10 cellular contexts compared by ENCODE assay signal in the genomic region with DNA sequence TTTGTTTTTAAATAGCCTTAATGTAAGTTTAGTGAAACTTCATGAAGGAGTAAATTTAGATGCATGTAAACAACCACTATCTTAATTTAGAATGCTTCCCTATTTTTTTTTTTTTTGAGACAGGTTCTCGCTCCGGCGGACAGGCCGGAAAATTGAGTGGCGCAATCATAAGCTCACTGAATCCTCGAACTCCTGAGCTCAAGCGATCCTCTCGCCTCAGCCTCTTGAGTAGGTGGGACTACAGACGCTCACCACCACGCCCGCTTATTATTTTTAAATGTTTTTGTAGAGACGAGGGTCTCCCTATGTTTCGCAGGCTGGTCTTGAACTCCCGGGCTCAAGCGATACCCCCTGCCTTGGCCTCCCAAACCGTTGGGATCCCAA. TPM values are rescaled to one million over a fixed set of nuclear protein-coding genes. Genes with fewer than 3 reads are reported as not detected.
DNase-seq lines count a peak whose midpoint lies in the region; ATAC-seq, FAIRE-seq and TF ChIP-seq lines count a peak whose summit lies in the region.
"Had no signal": no experiment of that assay in that cellular context is flagged by ENCODE, and none has a peak within 500 bp of the region (broad histone marks: within the 10 kb centered on the region; RNA-seq: fewer than 3 reads in every experiment).

No MANE protein-coding gene starts in this region.

- H3K4me1 ChIP-seq in Caco-2: peaks cover 24% of the 10 kb centered on the region

- DNase-seq in Caco-2: no peak
- DNase-seq in activated CD8-positive, alpha-beta T cell treated with anti-CD3 and anti-CD28 coated beads, Interleukin-2, amount 10 ng/mL, durations not matched to agents 7 days and 5 days: no peak
- no peak for DNase-seq in natural killer cell treated with Interleukin-12 subunit alpha and Interleukin-12 subunit beta and Interleukin-15 and Interleukin-18, amount 100 ng/mL, for 72 hours (ENCODE audit: low spot score)
- no peak for DNase-seq in NCI-H1930 (lab: John Stamatoyannopoulos, UW)
- DNase-seq in ecto neural progenitor cell (ENCODE audit: low spot score): no peak
- no peak for DNase-seq in HTR-8/SVneo (ENCODE audit: insufficient read length, low spot score)
- DNase-seq: DMS79 treated with DMSO at 0.1 percent for 48 hours; stimulated activated CD4-positive, alpha-beta T cell treated with anti-CD3 and anti-CD28 coated beads, Interleukin-4, amount 100 ng/mL, for 1 hour had no signal

- ATAC-seq in activated CD8-positive, alpha-beta T cell treated with anti-CD3 and anti-CD28 coated beads, Interleukin-2, amount 10 ng/mL, durations not matched to agents 7 days and 5 days: no peak
- no peak for ATAC-seq in natural killer cell treated with Interleukin-12 subunit alpha and Interleukin-12 subunit beta and Interleukin-15 and Interleukin-18, amount 100 ng/mL, for 72 hours

- H3K9me3 ChIP-seq in Caco-2: no peaks in the 10 kb centered on the region

- CTCF ChIA-PET in Caco-2 (lab: Charles Lee): no interaction called here
- CTCF ChIA-PET in activated CD8-positive, alpha-beta T cell treated with anti-CD3 and anti-CD28 coated beads, Interleukin-2, amount 10 ng/mL, durations not matched to agents 7 days and 5 days (lab: Charles Lee): interaction anchor here (1.0 to 5.2 kb wide), 3 partner anchors 26 to 56 kb away, joined by 3 to 32 read pairs (median 4); no protein-coding TSS in a partner anchor

- H3K27me3 Mint-ChIP-seq in Caco-2 (ENCODE audit: insufficient read depth, unreplicated experiment) (no peaks in the 10 kb centered on the region), IgD-negative memory B cell (no peaks in the 10 kb centered on the region)
- H3K27me3 Mint-ChIP-seq in activated CD8-positive, alpha-beta T cell treated with anti-CD3 and anti-CD28 coated beads, Interleukin-2, amount 10 ng/mL, durations not matched to agents 7 days and 5 days (ENCODE audit: low read depth): no peaks in the 10 kb centered on the region
- H3K27me3 Mint-ChIP-seq in natural killer cell treated with Interleukin-12 subunit alpha and Interleukin-12 subunit beta and Interleukin-15 and Interleukin-18, amount 100 ng/mL, for 72 hours: no peaks in the 10 kb centered on the region

- no peak for FAIRE-seq in HTR-8/SVneo (lab: Jason Lieb, UNC)
- FAIRE-seq: frontal cortex had no signal

- H3K36me3 Mint-ChIP-seq in Caco-2 (ENCODE audit: insufficient read depth, unreplicated experiment) (no peaks in the 10 kb centered on the region), IgD-negative memory B cell (peaks cover 2% of the 10 kb centered on the region)
- H3K36me3 Mint-ChIP-seq in activated CD8-positive, alpha-beta T cell treated with anti-CD3 and anti-CD28 coated beads, Interleukin-2, amount 10 ng/mL, durations not matched to agents 7 days and 5 days (ENCODE audit: low read depth): peaks cover 37% of the 10 kb centered on the region
- peaks cover 6% of the 10 kb centered on the region for H3K36me3 Mint-ChIP-seq in natural killer cell treated with Interleukin-12 subunit alpha and Interleukin-12 subunit beta and Interleukin-15 and Interleukin-18, amount 100 ng/mL, for 72 hours

- peaks cover 31% of the 10 kb centered on the region for H3K4me1 Mint-ChIP-seq in Caco-2 (ENCODE audit: low read depth, unreplicated experiment)
- H3K4me1 Mint-ChIP-seq in IgD-negative memory B cell: peaks cover 9 to 21% (median 14%) of the 10 kb centered on the region in 3 donors
- peaks cover 53% of the 10 kb centered on the region for H3K4me1 Mint-ChIP-seq in activated CD8-positive, alpha-beta T cell treated with anti-CD3 and anti-CD28 coated beads, Interleukin-2, amount 10 ng/mL, durations not matched to agents 7 days and 5 days (ENCODE audit: low read depth)
- peaks cover 31 to 37% of the 10 kb centered on the region in 2 donors for H3K4me1 Mint-ChIP-seq in natural killer cell treated with Interleukin-12 subunit alpha and Interleukin-12 subunit beta and Interleukin-15 and Interleukin-18, amount 100 ng/mL, for 72 hours (ENCODE audit: low read depth in 2 of 2)

- H3K27me3 ChIP-seq in Caco-2 (replicated peaks; ENCODE audit: control insufficient read depth, insufficient read depth, low read length): no peaks in the 10 kb centered on the region

- intact Hi-C loops in Caco-2 (cut with micrococcal nuclease; ENCODE audit: unreplicated experiment): loop anchor here (2.0 kb wide), 1 partner anchor 75 kb away; a partner anchor contains a TSS

- no peak for TF ChIP-seq CTCF in Caco-2 (IDR thresholded peaks at IDR 0.05; ENCODE audit: insufficient read depth in 1 of 2, low read depth in 1 of 2, low read length in 1 of 2, severe bottlenecking in 1 of 2, unreplicated experiment in 1 of 2)

- BruUV-seq in Caco-2 (replicated peaks; lab: Mats Ljungman, UMichigan): TSS peak; percentile 22

- H3K9me3 Mint-ChIP-seq in Caco-2 (ENCODE audit: unreplicated experiment) (no peaks in the 10 kb centered on the region), IgD-negative memory B cell (no peaks in the 10 kb centered on the region)
- no peaks in the 10 kb centered on the region for H3K9me3 Mint-ChIP-seq in activated CD8-positive, alpha-beta T cell treated with anti-CD3 and anti-CD28 coated beads, Interleukin-2, amount 10 ng/mL, durations not matched to agents 7 days and 5 days (ENCODE audit: insufficient read depth)
- no peaks in the 10 kb centered on the region for H3K9me3 Mint-ChIP-seq in natural killer cell treated with Interleukin-12 subunit alpha and Interleukin-12 subunit beta and Interleukin-15 and Interleukin-18, amount 100 ng/mL, for 72 hours

- 0 out of 2 replicates have a peak, but pooled peaks cover 2% of the 10 kb centered on the region for H3K36me3 ChIP-seq in Caco-2 (ENCODE audit: control insufficient read depth, insufficient read depth, low read length)

- no peak overlapping the region for H3K4me3 ChIP-seq in Caco-2 (ENCODE audit: low read depth, low read length)

- H3K4me3 Mint-ChIP-seq in Caco-2 (ENCODE audit: unreplicated experiment) (peak overlapping the region; percentile 92), IgD-negative memory B cell (peak overlapping the region; percentile 58 to 96 (median 92))
- H3K4me3 Mint-ChIP-seq in activated CD8-positive, alpha-beta T cell treated with anti-CD3 and anti-CD28 coated beads, Interleukin-2, amount 10 ng/mL, durations not matched to agents 7 days and 5 days: peak overlapping the region; percentile 84
- H3K4me3 Mint-ChIP-seq in natural killer cell treated with Interleukin-12 subunit alpha and Interleukin-12 subunit beta and Interleukin-15 and Interleukin-18, amount 100 ng/mL, for 72 hours: peak overlapping the region; percentile 86

- POLR2A ChIA-PET in Caco-2 (lab: Charles Lee): interaction anchor here (1.5 kb wide), 1 partner anchor 176 kb away, joined by 5 read pairs; no protein-coding TSS in a partner anchor
- POLR2A ChIA-PET in activated CD8-positive, alpha-beta T cell treated with anti-CD3 and anti-CD28 coated beads, Interleukin-2, amount 10 ng/mL, durations not matched to agents 7 days and 5 days (lab: Charles Lee): interaction anchor here (2.9 to 4.3 kb wide), 2 partner anchors 27 to 76 kb away, joined by 9 to 62 read pairs; a partner anchor contains a TSS

- H3K27ac Mint-ChIP-seq in Caco-2 (ENCODE audit: unreplicated experiment) (no peak overlapping the region), IgD-negative memory B cell (peak overlapping the region in 1 of 3 donors; percentile 11)
- no peak overlapping the region for H3K27ac Mint-ChIP-seq in activated CD8-positive, alpha-beta T cell treated with anti-CD3 and anti-CD28 coated beads, Interleukin-2, amount 10 ng/mL, durations not matched to agents 7 days and 5 days
- peak overlapping the region in 1 of 2 donors; percentile 78 for H3K27ac Mint-ChIP-seq in natural killer cell treated with Interleukin-12 subunit alpha and Interleukin-12 subunit beta and Interleukin-15 and Interleukin-18, amount 100 ng/mL, for 72 hours

RNA-seq across cellular contexts. Expression of a gene that starts 1.6 kb away (rescaled TPM):
- 27.5 and 30.4 TPM in 2 replicates for total RNA-seq in Caco-2 (2022)
- 12.1 TPM for polyA plus RNA-seq in IgD-negative memory B cell
- 10 to 100 TPM; 40.1 to 43.3 TPM for total RNA-seq in activated CD8-positive, alpha-beta T cell treated with anti-CD3 and anti-CD28 coated beads, Interleukin-2, amount 10 ng/mL, durations not matched to agents 7 days and 5 days
- 10 to 100 TPM; 23.3 to 29.1 TPM for total RNA-seq in natural killer cell treated with Interleukin-12 subunit alpha and Interleukin-12 subunit beta and Interleukin-15 and Interleukin-18, amount 100 ng/mL, for 72 hours

RNA-seq across cellular contexts. Expression of a gene that starts 26.7 kb away (rescaled TPM):
- total RNA-seq in Caco-2 (2022): 12.0 and 20.1 TPM in 2 replicates
- polyA plus RNA-seq in IgD-negative memory B cell: 0.44 TPM
- 10 to 100 TPM; 12.5 to 13.4 TPM for total RNA-seq in activated CD8-positive, alpha-beta T cell treated with anti-CD3 and anti-CD28 coated beads, Interleukin-2, amount 10 ng/mL, durations not matched to agents 7 days and 5 days
- 1 to 10 TPM; 5.4 to 5.5 TPM for total RNA-seq in natural killer cell treated with Interleukin-12 subunit alpha and Interleukin-12 subunit beta and Interleukin-15 and Interleukin-18, amount 100 ng/mL, for 72 hours

RNA-seq across cellular contexts. Expression of a gene that starts 26.9 kb away (rescaled TPM):
- total RNA-seq in Caco-2 (2022): 14.9 and 19.1 TPM in 2 replicates
- polyA plus RNA-seq in IgD-negative memory B cell: 6.1 TPM
- 10 to 100 TPM; 26.9 to 27.7 TPM for total RNA-seq in activated CD8-positive, alpha-beta T cell treated with anti-CD3 and anti-CD28 coated beads, Interleukin-2, amount 10 ng/mL, durations not matched to agents 7 days and 5 days
- 10 to 100 TPM; 14.5 to 23.4 TPM for total RNA-seq in natural killer cell treated with Interleukin-12 subunit alpha and Interleukin-12 subunit beta and Interleukin-15 and Interleukin-18, amount 100 ng/mL, for 72 hours
